1 cellular context compared by ENCODE assay signal in the genomic region with DNA sequence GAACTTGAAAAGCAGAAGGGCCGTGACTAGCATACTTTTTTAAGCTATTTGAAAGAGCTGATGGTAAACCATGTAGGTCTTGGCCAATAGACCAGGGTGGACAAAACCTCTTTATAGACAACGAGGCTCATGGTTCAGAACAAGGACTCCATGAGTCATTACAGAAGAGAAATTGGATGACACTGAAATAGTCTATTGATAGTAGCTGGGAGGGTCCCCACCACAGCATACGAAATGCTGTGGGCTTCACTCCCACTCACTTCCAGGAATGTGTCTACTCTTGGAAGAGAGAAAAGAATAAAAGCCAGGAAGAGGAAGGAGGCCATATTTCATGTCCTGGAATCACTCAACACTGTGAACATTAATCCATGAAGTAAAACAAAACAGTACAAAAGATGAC.
TF ChIP-seq lines count a peak whose summit lies in the region.

No MANE protein-coding gene starts in this region.

TF ChIP-seq in K562, 482 proteins besides CTCF, POLR2A, EP300 and RAD21 (continued from another document):
- TF ChIP-seq, protein P1, sequence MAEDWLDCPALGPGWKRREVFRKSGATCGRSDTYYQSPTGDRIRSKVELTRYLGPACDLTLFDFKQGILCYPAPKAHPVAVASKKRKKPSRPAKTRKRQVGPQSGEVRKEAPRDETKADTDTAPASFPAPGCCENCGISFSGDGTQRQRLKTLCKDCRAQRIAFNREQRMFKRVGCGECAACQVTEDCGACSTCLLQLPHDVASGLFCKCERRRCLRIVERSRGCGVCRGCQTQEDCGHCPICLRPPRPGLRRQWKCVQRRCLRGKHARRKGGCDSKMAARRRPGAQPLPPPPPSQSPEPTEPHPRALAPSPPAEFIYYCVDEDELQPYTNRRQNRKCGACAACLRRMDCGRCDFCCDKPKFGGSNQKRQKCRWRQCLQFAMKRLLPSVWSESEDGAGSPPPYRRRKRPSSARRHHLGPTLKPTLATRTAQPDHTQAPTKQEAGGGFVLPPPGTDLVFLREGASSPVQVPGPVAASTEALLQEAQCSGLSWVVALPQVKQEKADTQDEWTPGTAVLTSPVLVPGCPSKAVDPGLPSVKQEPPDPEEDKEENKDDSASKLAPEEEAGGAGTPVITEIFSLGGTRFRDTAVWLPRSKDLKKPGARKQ (CRISPR knock-in tag; IDR thresholded peaks at IDR 0.05): no peak
